Comparison of ENCODE assay signal across 15 cellular contexts in genomic region chr3:127790009-127790533, GRCh38. TPM values are rescaled to one million over a fixed set of nuclear protein-coding genes. Genes with fewer than 3 reads are reported as not detected.
DNase-seq lines count a peak whose midpoint lies in the region; ATAC-seq and TF ChIP-seq lines count a peak whose summit lies in the region.
"Had no signal": no experiment of that assay in that cellular context is flagged by ENCODE, and none has a peak within 500 bp of the region (broad histone marks: within the 10 kb centered on the region; RNA-seq: fewer than 3 reads in every experiment).

No MANE protein-coding gene starts in this region.

- dilution Hi-C loops in IMR-90 (cut with HindIII; ENCODE audit: low sequenced_read_pairs, unreplicated experiment), result no loop called here

- H3K4me2 ChIP-seq in IMR-90 (ENCODE audit: low read depth, low read length) (no peak overlapping the region), OCI-LY3 (ENCODE audit: low read length) (peak overlapping the region; percentile 72), mesenchymal stem cell (ENCODE audit: low read length, poor library complexity, severe bottlenecking) (no peak overlapping the region)

- H2BK12ac ChIP-seq in mesenchymal stem cell (ENCODE audit: low read length in 2 of 2), result peak overlapping the region; percentile 64 to 99

- H2BK15ac ChIP-seq in IMR-90 (ENCODE audit: low read depth, low read length) (peak overlapping the region; percentile 100; the same call in 2 of the 3 replicates), mesenchymal stem cell (ENCODE audit: low read depth, poor library complexity, severe bottlenecking) (peak overlapping the region; percentile 84)

- no peaks in the 10 kb centered on the region for H3K9me3 ChIP-seq in IMR-90 (ENCODE audit: control insufficient read depth, insufficient read depth, low read length)
- H3K9me3 ChIP-seq in OCI-LY3 (ENCODE audit: insufficient read depth, low read length), result no peaks in the 10 kb centered on the region; the same call in 1 of the 2 replicates
- H3K9me3 ChIP-seq in mesenchymal stem cell (ENCODE audit: control insufficient read depth, low read length), result no peaks in the 10 kb centered on the region
- no peaks in the 10 kb centered on the region for H3K9me3 ChIP-seq in stomach smooth muscle (ENCODE audit: control insufficient read depth in 2 of 2, low read length in 2 of 2)
- H3K9me3 ChIP-seq: suprapubic skin had no signal

- DNase-seq in IMR-90 (no peak), mesenchymal stem cell (no peak), NCI-H187 (lab: John Stamatoyannopoulos, UW) (no peak)
- DNase-seq in activated naive CD4-positive, alpha-beta T cell treated with Interleukin-2 at 50 U/mL for 16 hours, result no peak
- DNase-seq: activated CD8-positive, alpha-beta memory T cell treated with anti-CD3 and anti-CD28 coated beads for 24 hours; activated naive CD4-positive, alpha-beta T cell treated with anti-CD3 and anti-CD28 coated beads for 36 hours; brain microvascular endothelial cell; foreskin melanocyte; MM.1S; NCI-H2227 treated with DMSO at 0.1 percent for 48 hours; stimulated activated CD4-positive, alpha-beta T cell treated with anti-CD3 and anti-CD28 coated beads, Interleukin-15, amount 100 ng/mL, for 24 hours had no signal

- intact Hi-C loops in IMR-90 (cut with micrococcal nuclease), result loop anchor here (2.0 kb wide), 2 partner anchors 21 to 93 kb away; no protein-coding TSS in a partner anchor

- H3K4me3 ChIP-seq in IMR-90 (ENCODE audit: insufficient read depth, low read depth, low read length) (no peak overlapping the region), OCI-LY3 (ENCODE audit: low read length) (no peak overlapping the region), mesenchymal stem cell (ENCODE audit: insufficient read depth in 1 of 2, low read depth in 1 of 2, low read length in 2 of 2) (no peak overlapping the region), stomach smooth muscle (ENCODE audit: low read length in 2 of 2) (no peak overlapping the region)
- H3K4me3 ChIP-seq: suprapubic skin had no signal

- H2AFZ ChIP-seq in IMR-90 (replicated peaks; ENCODE audit: low read length, poor library complexity), result no peak overlapping the region
- H2AFZ ChIP-seq in OCI-LY3 (ENCODE audit: low read depth, low read length), result no peak overlapping the region
- no peak overlapping the region for H2AFZ ChIP-seq in mesenchymal stem cell (ENCODE audit: low read depth, low read length)

- POLR2A ChIA-PET in IMR-90 (lab: Charles Lee; ENCODE audit: unreplicated experiment), result interaction anchor here (0.6 kb wide), 1 partner anchor 1769 kb away, joined by 16 read pairs; no protein-coding TSS in a partner anchor

- H3K14ac ChIP-seq in IMR-90 (replicated peaks; ENCODE audit: low read depth, low read length), result peak overlapping the region; percentile 66
- no peak overlapping the region for H3K14ac ChIP-seq in mesenchymal stem cell (ENCODE audit: low read length in 2 of 2)

- CTCF ChIA-PET in IMR-90 (lab: Yijun Ruan, JAX), result no interaction called here

- ATAC-seq in IMR-90 (ENCODE audit: low read depth) (no peak), HG02852 (IDR thresholded peaks at IDR 0.05; ENCODE audit: unreplicated experiment) (no peak)

- H3K4ac ChIP-seq in IMR-90 (ENCODE audit: low read depth, low read length) (peak overlapping the region; percentile 89), mesenchymal stem cell (ENCODE audit: low read depth in 1 of 2, low read length in 2 of 2) (peak overlapping the region; percentile 33 to 83)

- peak overlapping the region; percentile 93 for H4K5ac ChIP-seq in IMR-90 (ENCODE audit: low read depth, low read length)

- peak overlapping the region; percentile 100 for H4K91ac ChIP-seq in IMR-90 (ENCODE audit: insufficient read depth, low read depth, low read length)
- peak overlapping the region; percentile 89 for H4K91ac ChIP-seq in mesenchymal stem cell (ENCODE audit: low read length)

- H2AK9ac ChIP-seq in IMR-90 (replicated peaks; ENCODE audit: low read depth, low read length, poor library complexity), result peak overlapping the region; percentile 80

- TF ChIP-seq POLR2A in IMR-90 (IDR thresholded peaks at IDR 0.05; ENCODE audit: low read depth, low read length), result no peak

- peak overlapping the region; percentile 92; the same call in 1 of the 2 replicates for H3K56ac ChIP-seq in IMR-90 (ENCODE audit: extremely low read depth, insufficient read depth, low read length)

- TF ChIP-seq CTCF in IMR-90 (conservative IDR thresholded peaks at IDR 0.05; ENCODE audit: low read depth, low read length), result no peak
- no peak for TF ChIP-seq CTCF in OCI-LY3 (IDR thresholded peaks at IDR 0.05; ENCODE audit: low read depth, low read length)

- peak overlapping the region; percentile 88 to 99 for H4K8ac ChIP-seq in IMR-90 (ENCODE audit: low read depth in 2 of 2, low read length in 2 of 2)
- H4K8ac ChIP-seq in mesenchymal stem cell (ENCODE audit: low read length), result peak overlapping the region; percentile 96

- H2BK120ac ChIP-seq in IMR-90 (ENCODE audit: low read depth, low read length) (peak overlapping the region; percentile 99), mesenchymal stem cell (ENCODE audit: low read depth, low read length) (peak overlapping the region; percentile 90)

- H3K9me1 ChIP-seq in IMR-90 (ENCODE audit: insufficient read depth, low read length), result peaks cover 32% of the 10 kb centered on the region

- H3K27me3 ChIP-seq in IMR-90 (ENCODE audit: control insufficient read depth, insufficient read depth, low read length) (no peaks in the 10 kb centered on the region), OCI-LY3 (ENCODE audit: low read depth, low read length) (no peaks in the 10 kb centered on the region), mesenchymal stem cell (ENCODE audit: control insufficient read depth in 1 of 2, insufficient read depth in 1 of 2, low read length in 2 of 2) (no peaks in the 10 kb centered on the region), stomach smooth muscle (ENCODE audit: control insufficient read depth in 1 of 2, insufficient read depth in 2 of 2, low read length in 2 of 2) (no peaks in the 10 kb centered on the region)
- H3K27me3 ChIP-seq: brain microvascular endothelial cell, suprapubic skin had no signal

- peaks cover 90% of the 10 kb centered on the region for H3K79me2 ChIP-seq in OCI-LY3 (ENCODE audit: low read length)

- H3K23ac ChIP-seq in IMR-90 (ENCODE audit: low read depth, low read length), result peak overlapping the region; percentile 34
- no peak overlapping the region for H3K23ac ChIP-seq in mesenchymal stem cell (ENCODE audit: low read length in 2 of 2)

- peak overlapping the region; percentile 83 for H2BK20ac ChIP-seq in IMR-90 (ENCODE audit: low read depth, low read length)

- H2BK5ac ChIP-seq in IMR-90 (ENCODE audit: low read depth, low read length, poor library complexity, severe bottlenecking) (peak overlapping the region; percentile 92), mesenchymal stem cell (ENCODE audit: low read depth, low read length, poor library complexity, severe bottlenecking) (no peak overlapping the region)

- in situ Hi-C loops in IMR-90 (cut with MboI; ENCODE audit: low sequenced_read_pairs), result no loop called here

- BruUV-seq in IMR-90 (replicated peaks; lab: Mats Ljungman, UMichigan), result no TSS peak

- H3K18ac ChIP-seq in IMR-90 (ENCODE audit: low read depth, low read length) (peak overlapping the region; percentile 91), mesenchymal stem cell (ENCODE audit: low read depth in 1 of 2, low read length in 2 of 2) (peak overlapping the region; percentile 38 to 85)

- H4K20me1 ChIP-seq in IMR-90 (ENCODE audit: insufficient read depth, low read length) (no peaks in the 10 kb centered on the region), OCI-LY3 (ENCODE audit: insufficient read depth, low read length) (no peaks in the 10 kb centered on the region)

- peaks cover 31 to 90% of the 10 kb centered on the region in 2 experiments for H3K79me1 ChIP-seq in IMR-90 (ENCODE audit: low read depth in 1 of 2, low read length in 2 of 2)
- H3K79me1 ChIP-seq in mesenchymal stem cell (replicated peaks; ENCODE audit: low read length, poor library complexity, severe bottlenecking), result peaks cover 26% of the 10 kb centered on the region

- WGBS in IMR-90 (ENCODE audit: extremely low coverage in 2 of 2, insufficient read length in 1 of 2), 2 experiments, result 100% methylated on average over 1 of the region's 9 CpGs; no CpG with 5 or more reads in 1 of the 2 experiments
- 95% methylated on average over 9 of the region's 9 CpGs for WGBS in mesenchymal stem cell

- H2AK5ac ChIP-seq in IMR-90 (ENCODE audit: low read depth, low read length), result peak overlapping the region; percentile 100
- peak overlapping the region; percentile 98 for H2AK5ac ChIP-seq in mesenchymal stem cell (ENCODE audit: low read length, severe bottlenecking)

- H3K27ac ChIP-seq in IMR-90 (ENCODE audit: insufficient read depth, low read length) (peak overlapping the region; percentile 99), OCI-LY3 (ENCODE audit: low read length) (peak overlapping the region; percentile 96), mesenchymal stem cell (ENCODE audit: low read length, poor library complexity, severe bottlenecking) (peak overlapping the region; percentile 70), stomach smooth muscle (ENCODE audit: low read length) (peak overlapping the region; percentile 97)
- H3K27ac ChIP-seq: suprapubic skin had no signal

- no peak for TF ChIP-seq RAD21 in IMR-90 (IDR thresholded peaks at IDR 0.05; ENCODE audit: low read length)

- H3K9ac ChIP-seq in IMR-90 (ENCODE audit: low read depth, low read length) (peak overlapping the region; percentile 82; the same call in 1 of the 2 replicates), OCI-LY3 (ENCODE audit: low read length) (peak overlapping the region; percentile 76; the same call in 1 of the 2 replicates), mesenchymal stem cell (ENCODE audit: low read length) (peak overlapping the region; percentile 59), stomach smooth muscle (ENCODE audit: low read length in 2 of 2) (peak overlapping the region; percentile 2 to 25)

- peaks cover 42% of the 10 kb centered on the region for H3K4me1 ChIP-seq in IMR-90 (ENCODE audit: control insufficient read depth, insufficient read depth, low read length)
- H3K4me1 ChIP-seq in OCI-LY3 (ENCODE audit: low read length), result peaks cover 55% of the 10 kb centered on the region
- peaks cover 59% of the 10 kb centered on the region for H3K4me1 ChIP-seq in mesenchymal stem cell (ENCODE audit: control insufficient read depth, insufficient read depth, low read depth, low read length)
- peaks cover 74% of the 10 kb centered on the region for H3K4me1 ChIP-seq in stomach smooth muscle (ENCODE audit: control insufficient read depth, insufficient read depth, low read length)

- peaks cover 5% of the 10 kb centered on the region; the same call in 1 of the 2 replicates for H3K36me3 ChIP-seq in IMR-90 (ENCODE audit: control insufficient read depth, insufficient read depth, low read length)
- H3K36me3 ChIP-seq in OCI-LY3 (replicated peaks; ENCODE audit: low read depth, low read length), result peaks cover 48% of the 10 kb centered on the region
- H3K36me3 ChIP-seq in mesenchymal stem cell (ENCODE audit: control insufficient read depth in 1 of 2, insufficient read depth in 2 of 2, low read depth in 1 of 2, low read length in 2 of 2), result peaks cover 10 to 31% of the 10 kb centered on the region in 2 experiments
- peaks cover 0 to 4% of the 10 kb centered on the region in 2 donors for H3K36me3 ChIP-seq in stomach smooth muscle (ENCODE audit: control insufficient read depth in 2 of 2, insufficient read depth in 2 of 2, low read length in 2 of 2)
- H3K36me3 ChIP-seq: brain microvascular endothelial cell, suprapubic skin had no signal

RNA-seq across cellular contexts. Expression of gene MGLL, which starts 32.2 kb away (rescaled TPM):
- total RNA-seq in IMR-90 (2012; rRNA removed), result 23.6 and 23.7 TPM in 2 replicates
- 59.9 and 60.6 TPM in 2 replicates for polyA plus RNA-seq in IMR-90 (2012; rRNA removed)
- 33.0 and 76.1 TPM in 2 replicates for polyA plus RNA-seq in IMR-90 (2012; cell fraction: cytosol; rRNA removed)
- 37.3 and 45.7 TPM in 2 replicates for polyA plus RNA-seq in IMR-90 (2012; cell fraction: nucleus; rRNA removed; ENCODE audit: low replicate concordance)
- polyA plus RNA-seq in mesenchymal stem cell (2013, experiment 1 of 2), result 81.2 TPM
- polyA plus RNA-seq in mesenchymal stem cell (2013, experiment 2 of 2), result 81.4 TPM

Comparison
In these comparisons a context has a peak if more than half of its experiments do, and no peak if none do; other contexts are left out.
1. H3K9ac ChIP-seq: peak in every context shown above with its lines; median percentile 82 in IMR-90; 76 in OCI-LY3; 59 in mesenchymal stem cell; 14 in stomach smooth muscle.